Comparison of ENCODE assay signal across 8 cellular contexts in the genomic region with DNA sequence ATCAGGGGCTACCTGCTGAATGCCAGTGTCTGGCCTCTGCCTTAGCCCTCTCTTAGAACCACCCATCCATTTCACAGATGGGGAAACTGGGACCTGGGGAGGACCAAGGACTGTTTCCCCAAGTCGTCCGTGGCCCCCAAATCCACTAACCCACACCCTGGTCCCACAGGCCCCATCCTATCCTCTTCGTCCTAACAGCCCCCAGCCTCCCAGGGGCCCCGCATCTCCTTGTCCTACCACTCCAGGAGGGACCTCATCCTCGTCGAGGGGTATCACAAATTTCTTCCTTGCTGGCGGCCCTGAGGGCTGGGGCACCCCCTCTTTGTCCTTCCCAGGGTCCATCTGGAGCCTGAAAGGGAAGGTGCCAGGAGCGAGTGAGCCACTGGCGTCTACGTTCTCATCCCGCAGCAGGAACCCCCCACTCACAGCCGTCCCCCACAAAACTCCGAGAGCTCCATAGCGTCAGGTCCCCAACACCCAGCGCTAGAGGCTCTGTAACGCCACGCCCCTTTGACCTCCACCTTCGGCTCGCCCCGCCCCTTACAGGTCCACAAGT. TPM values are rescaled to one million over a fixed set of nuclear protein-coding genes. Genes with fewer than 3 reads are reported as not detected.
A peak's percentile ranks its signal among the peaks of the same experiment; 100 is the strongest.
DNase-seq lines count a peak whose midpoint lies in the region; ATAC-seq, FAIRE-seq and TF ChIP-seq lines count a peak whose summit lies in the region.

No MANE protein-coding gene starts in this region.

- DNase-seq in DND-41 (no peak), epithelial cell of esophagus (ENCODE audit: low read depth) (no peak), psoas muscle (no peak), NCI-H1105 (lab: John Stamatoyannopoulos, UW) (no peak), GF-D8 (lab: John Stamatoyannopoulos, UW) (no peak), GM12891 (ENCODE audit: insufficient read length, low spot score) (no peak)
- DNase-seq in T-helper 2 cell treated with Interferon-gamma antibody and Interleukin-4, amounts not matched to agents 5 μg/mL and 100 μg/mL, for 36 hours (ENCODE audit: low spot score) = no peak

- intact Hi-C loops in psoas muscle (cut with DNase I) = no loop called here

- peak overlapping the region; percentile 89 for H2AFZ ChIP-seq in DND-41 (ENCODE audit: low read depth, low read length)

- H3K27me3 ChIP-seq in DND-41 (ENCODE audit: insufficient read depth, low read length, poor library complexity) (no peaks in the 10 kb centered on the region), psoas muscle (ENCODE audit: insufficient read depth in 3 of 3, low read length in 2 of 3) (no peaks in the 10 kb centered on the region)

- H3K79me2 ChIP-seq in DND-41 (ENCODE audit: insufficient read depth, low read length) = peaks cover 11% of the 10 kb centered on the region

- peaks cover 20% of the 10 kb centered on the region for H3K36me3 Mint-ChIP-seq in T-helper 2 cell treated with Interferon-gamma antibody and Interleukin-4, amounts not matched to agents 5 μg/mL and 100 μg/mL, for 36 hours (ENCODE audit: low read depth)

- peak overlapping the region; percentile 66 for H3K9ac ChIP-seq in DND-41 (ENCODE audit: low read depth, low read length)

- no peaks in the 10 kb centered on the region for H3K9me3 Mint-ChIP-seq in T-helper 2 cell treated with Interferon-gamma antibody and Interleukin-4, amounts not matched to agents 5 μg/mL and 100 μg/mL, for 36 hours

- peaks cover 3% of the 10 kb centered on the region for H3K27me3 Mint-ChIP-seq in T-helper 2 cell treated with Interferon-gamma antibody and Interleukin-4, amounts not matched to agents 5 μg/mL and 100 μg/mL, for 36 hours (ENCODE audit: low read depth)

- 13 to 14% (median 13%) methylated on average over 18 to 20 of the region's 20 CpGs for WGBS in psoas muscle, 3 donors

- no peak for TF ChIP-seq POLR2A in GM12891 (IDR thresholded peaks at IDR 0.05; ENCODE audit: low read depth, low read length)

- no peak for FAIRE-seq in GM12891 (lab: Jason Lieb, UNC)

- no peak; the same call in 2 of the 3 replicates for ATAC-seq in DND-41 (ENCODE audit: insufficient read depth, low read depth)
- ATAC-seq in psoas muscle = no peak
- no peak for ATAC-seq in GM21390 (IDR thresholded peaks at IDR 0.05; ENCODE audit: unreplicated experiment)

- peaks cover 40% of the 10 kb centered on the region for H3K4me1 Mint-ChIP-seq in T-helper 2 cell treated with Interferon-gamma antibody and Interleukin-4, amounts not matched to agents 5 μg/mL and 100 μg/mL, for 36 hours (ENCODE audit: low read depth)

- no peak for TF ChIP-seq CTCF in DND-41 (IDR thresholded peaks at IDR 0.05; ENCODE audit: borderline replicate concordance, extremely low read depth, low read length, poor library complexity, severe bottlenecking)
- no peak for TF ChIP-seq CTCF in epithelial cell of esophagus (IDR thresholded peaks at IDR 0.05; ENCODE audit: insufficient read depth, low read depth, low read length, missing control alignments)
- TF ChIP-seq CTCF in psoas muscle (IDR thresholded peaks at IDR 0.05) = no peak

- H3K4me2 ChIP-seq in DND-41 (ENCODE audit: insufficient read depth, low read length) = peak overlapping the region; percentile 96

- H4K20me1 ChIP-seq in DND-41 (ENCODE audit: insufficient read depth, low read length) = peaks cover 3% of the 10 kb centered on the region; the same call in 1 of the 2 replicates

- no peaks in the 10 kb centered on the region for H3K9me3 ChIP-seq in DND-41 (ENCODE audit: insufficient read depth, low read length, severe bottlenecking)
- H3K9me3 ChIP-seq in psoas muscle = no peaks in the 10 kb centered on the region

- H3K4me3 Mint-ChIP-seq in T-helper 2 cell treated with Interferon-gamma antibody and Interleukin-4, amounts not matched to agents 5 μg/mL and 100 μg/mL, for 36 hours = peak overlapping the region; percentile 96

- peak overlapping the region; percentile 70 to 76 for H3K4me3 ChIP-seq in DND-41 (ENCODE audit: low read depth in 1 of 2, low read length in 2 of 2)
- H3K4me3 ChIP-seq in epithelial cell of esophagus (ENCODE audit: low read length) = peak overlapping the region; percentile 75
- peak overlapping the region; percentile 65 for H3K4me3 ChIP-seq in psoas muscle

- peaks cover 20% of the 10 kb centered on the region for H3K36me3 ChIP-seq in DND-41 (ENCODE audit: insufficient read depth, low read length)
- H3K36me3 ChIP-seq in psoas muscle (ENCODE audit: insufficient read depth in 1 of 2, low read depth in 1 of 2) = peaks cover 0 to 31% of the 10 kb centered on the region in 2 donors

- peak overlapping the region; percentile 64 for H3K27ac ChIP-seq in DND-41 (ENCODE audit: low read length)
- H3K27ac ChIP-seq in psoas muscle = peak overlapping the region; percentile 94

- H3K27ac Mint-ChIP-seq in T-helper 2 cell treated with Interferon-gamma antibody and Interleukin-4, amounts not matched to agents 5 μg/mL and 100 μg/mL, for 36 hours = peak overlapping the region; percentile 90

- peaks cover 43% of the 10 kb centered on the region for H3K4me1 ChIP-seq in DND-41 (ENCODE audit: insufficient read depth, low read length)
- H3K4me1 ChIP-seq in psoas muscle = peaks cover 20% of the 10 kb centered on the region

TF ChIP-seq in GM12891, 5 proteins besides CTCF, POLR2A, EP300 and RAD21:
- TF ChIP-seq SPI1 (IDR thresholded peaks at IDR 0.05; ENCODE audit: low read depth, low read length) (no peak), PAX5 (IDR thresholded peaks at IDR 0.05; ENCODE audit: insufficient read depth, low read length, severe bottlenecking) (no peak), TAF1 (IDR thresholded peaks at IDR 0.05; ENCODE audit: low read depth, low read length) (no peak), POU2F2 (IDR thresholded peaks at IDR 0.05; ENCODE audit: low read depth, low read length) (no peak), POLR2AphosphoS5 (IDR thresholded peaks at IDR 0.05; ENCODE audit: low read depth, low read length) (no peak)

RNA-seq across cellular contexts. Expression of a gene that starts 0.6 kb away (rescaled TPM):
- 100 to 1,000 TPM in 1 of 4 donors, 10 to 100 TPM in 3; 59.5 to 145 (median 74.2) TPM for total RNA-seq in psoas muscle
- polyA plus RNA-seq in psoas muscle = 1,000 to 10,000 TPM in 1 of 3 donors, 10 to 100 TPM in 2; 84.6 to 2,153 (median 96.4) TPM
- 37.4 TPM for polyA plus RNA-seq in GM12891 (2012; ENCODE audit: low read depth, missing spikeins)

RNA-seq across cellular contexts. Expression of a gene that starts 16.7 kb away (rescaled TPM):
- 1 to 10 TPM; 6.0 to 9.6 (median 7.1) TPM for total RNA-seq in psoas muscle
- polyA plus RNA-seq in psoas muscle = 10 to 100 TPM in 2 of 3 donors, 1 to 10 TPM in 1; 8.8 to 12.5 (median 11.3) TPM
- 2.7 TPM for polyA plus RNA-seq in GM12891 (2012; ENCODE audit: low read depth, missing spikeins)

RNA-seq across cellular contexts. Expression of a gene that starts 18.2 kb away (rescaled TPM):
- total RNA-seq in psoas muscle = 1 to 10 TPM; 4.1 to 6.9 (median 5.8) TPM
- 10 to 100 TPM in 1 of 3 donors, 1 to 10 TPM in 2; 1.8 to 21.4 (median 1.9) TPM for polyA plus RNA-seq in psoas muscle
- polyA plus RNA-seq in GM12891 (2012; ENCODE audit: low read depth, missing spikeins) = 10.9 TPM

RNA-seq across cellular contexts. Expression of a gene that starts 44.7 kb away (rescaled TPM):
- total RNA-seq in psoas muscle = 1 to 10 TPM in 3 of 4 donors, under 1 TPM in 1; 0.32 to 9.4 (median 1.7) TPM
- 1 to 10 TPM in 1 of 3 donors, under 1 TPM in 2; 0.41 to 5.4 (median 0.65) TPM for polyA plus RNA-seq in psoas muscle
- 6.5 TPM for polyA plus RNA-seq in GM12891 (2012; ENCODE audit: low read depth, missing spikeins)

RNA-seq across cellular contexts. Expression of a gene that starts 52.7 kb away (rescaled TPM):
- 10 to 100 TPM in 3 of 4 donors, 1 to 10 TPM in 1; 9.3 to 16.4 (median 12.5) TPM for total RNA-seq in psoas muscle
- polyA plus RNA-seq in psoas muscle = 1 to 10 TPM; 5.0 to 8.3 (median 5.3) TPM
- 20.8 TPM for polyA plus RNA-seq in GM12891 (2012; ENCODE audit: low read depth, missing spikeins)
